Comparison of ENCODE assay signal across 17 cellular contexts in the genomic region with DNA sequence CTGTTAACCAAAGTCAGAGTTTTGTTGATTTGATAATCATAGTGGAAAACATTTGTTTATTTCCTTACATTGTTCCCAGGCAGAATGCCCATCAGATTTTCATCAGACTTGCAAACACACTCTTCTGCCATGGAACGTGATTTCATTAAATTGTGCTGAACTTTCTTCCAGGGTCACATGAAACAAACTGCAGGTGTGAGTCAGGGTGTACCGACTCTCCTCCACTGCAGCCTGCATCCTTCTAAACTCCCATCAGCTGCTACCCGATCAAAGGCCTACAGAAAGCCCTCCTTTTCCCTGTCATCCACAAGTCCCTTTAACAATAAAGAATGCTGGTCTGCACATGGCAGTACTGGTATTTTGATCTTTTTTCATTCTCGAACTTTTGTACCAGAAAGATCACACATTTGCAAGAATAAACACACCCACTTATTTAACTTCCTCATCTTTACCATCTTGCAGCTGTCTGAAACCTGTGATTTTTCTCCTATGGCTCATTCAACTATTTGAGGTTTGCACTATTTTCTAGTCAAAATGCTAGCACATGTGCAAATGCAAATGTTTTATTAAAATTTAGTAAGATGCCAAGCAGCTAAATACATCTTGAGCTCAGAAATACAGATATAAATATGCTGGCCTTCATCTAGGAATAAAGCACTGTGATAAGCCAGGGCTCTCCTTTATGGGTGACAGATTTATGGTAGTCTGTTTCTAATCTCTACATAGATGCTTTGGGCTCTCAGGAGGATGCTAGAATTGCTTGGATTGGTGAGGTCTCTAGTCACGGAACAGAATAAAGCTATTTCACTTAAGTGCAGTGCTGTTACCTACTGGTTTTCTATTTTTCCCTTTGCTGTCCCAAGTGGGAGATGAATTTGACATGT. TPM values are rescaled to one million over a fixed set of nuclear protein-coding genes. Genes with fewer than 3 reads are reported as not detected.
DNase-seq lines count a peak whose midpoint lies in the region; ATAC-seq and TF ChIP-seq lines count a peak whose summit lies in the region.
"Had no signal": no experiment of that assay in that cellular context is flagged by ENCODE, and none has a peak within 500 bp of the region (broad histone marks: within the 10 kb centered on the region; RNA-seq: fewer than 3 reads in every experiment).

No MANE protein-coding gene starts in this region.

- peaks cover 3% of the 10 kb centered on the region for H3K27me3 Mint-ChIP-seq in brain

- no peak for DNase-seq in effector memory CD4-positive, alpha-beta T cell
- DNase-seq in NOMO-1 treated with dmso at 0.1 percent for 144 hours (lab: John Stamatoyannopoulos, UW; ENCODE audit: unreplicated experiment), result no peak
- no peak for DNase-seq in MV-4-11 (lab: John Stamatoyannopoulos, UW)
- no peak for DNase-seq in NCI-H146 (lab: John Stamatoyannopoulos, UW)
- DNase-seq: activated naive CD4-positive, alpha-beta T cell treated with anti-CD3 and anti-CD28 coated beads, Interleukin-2, amount 50 U/mL, for 16 hours; effector CD8-positive, alpha-beta T cell; lower lobe of right lung; MG63; NCI-H2171; stimulated activated CD4-positive, alpha-beta T cell treated with anti-CD3 and anti-CD28 coated beads, Interleukin-4, amount 100 ng/mL, for 24 hours; upper lobe of right lung; WERI-Rb-1 had no signal

- H3K27ac Mint-ChIP-seq in brain, result peak overlapping the region in 3 of 5 experiments; percentile 2 to 47 (median 12)

- peaks cover 0 to 3% (median 0%) of the 10 kb centered on the region in 5 experiments for H3K9me3 Mint-ChIP-seq in brain

- H3K4me1 ChIP-seq in effector memory CD4-positive, alpha-beta T cell (ENCODE audit: control insufficient read depth, insufficient read depth, low read length, poor library complexity, severe bottlenecking), result no peaks in the 10 kb centered on the region
- H3K4me1 ChIP-seq: lower lobe of right lung, upper lobe of right lung had no signal

- no peak for TF ChIP-seq CTCF in brain (conservative IDR thresholded peaks at IDR 0.05)

- no peak overlapping the region for H3K4me3 Mint-ChIP-seq in brain

- peaks cover 27% of the 10 kb centered on the region for H3K4me1 Mint-ChIP-seq in brain

- H3K27ac ChIP-seq in effector memory CD4-positive, alpha-beta T cell (ENCODE audit: insufficient read depth, low read length, poor library complexity, severe bottlenecking), result no peak overlapping the region
- H3K27ac ChIP-seq: lower lobe of right lung, upper lobe of right lung, WERI-Rb-1 had no signal

- peak; percentile 53 for ATAC-seq in GM18861 (IDR thresholded peaks at IDR 0.05; ENCODE audit: unreplicated experiment)
- peak; percentile 77 for ATAC-seq in GM21529 (IDR thresholded peaks at IDR 0.05; ENCODE audit: unreplicated experiment)
- ATAC-seq in HG03354 (IDR thresholded peaks at IDR 0.05; ENCODE audit: poor library complexity, severe bottlenecking, unreplicated experiment), result peak; percentile 80
- ATAC-seq: lower lobe of right lung, sciatic nerve, upper lobe of right lung had no signal

- H3K27me3 ChIP-seq in effector memory CD4-positive, alpha-beta T cell (replicated peaks; ENCODE audit: control insufficient read depth, insufficient read depth, low read length, poor library complexity, severe bottlenecking), result no peaks in the 10 kb centered on the region
- H3K27me3 ChIP-seq: MG63, upper lobe of right lung had no signal

- H3K36me3 ChIP-seq in effector memory CD4-positive, alpha-beta T cell (ENCODE audit: control insufficient read depth, insufficient read depth, low read length), result no peaks in the 10 kb centered on the region
- H3K36me3 ChIP-seq: lower lobe of right lung, MG63, upper lobe of right lung, WERI-Rb-1 had no signal

- H3K9me3 ChIP-seq in effector memory CD4-positive, alpha-beta T cell (ENCODE audit: control insufficient read depth, low read length), result no peaks in the 10 kb centered on the region
- H3K9me3 ChIP-seq: lower lobe of right lung, MG63, upper lobe of right lung had no signal

- no peaks in the 10 kb centered on the region for H3K36me3 Mint-ChIP-seq in brain

- no peak overlapping the region for H3K4me3 ChIP-seq in effector memory CD4-positive, alpha-beta T cell (ENCODE audit: insufficient read depth, low read depth, low read length, poor library complexity, severe bottlenecking)
- H3K4me3 ChIP-seq: lower lobe of right lung, MG63, upper lobe of right lung had no signal

RNA-seq across cellular contexts. Expression of a gene that starts 25.8 kb away (rescaled TPM):
- polyA plus RNA-seq in brain (ENCODE audit: insufficient read depth, low read depth, low replicate concordance), result 1.6 TPM
